Comparison of ENCODE assay signal across 9 cellular contexts in the genomic region with DNA sequence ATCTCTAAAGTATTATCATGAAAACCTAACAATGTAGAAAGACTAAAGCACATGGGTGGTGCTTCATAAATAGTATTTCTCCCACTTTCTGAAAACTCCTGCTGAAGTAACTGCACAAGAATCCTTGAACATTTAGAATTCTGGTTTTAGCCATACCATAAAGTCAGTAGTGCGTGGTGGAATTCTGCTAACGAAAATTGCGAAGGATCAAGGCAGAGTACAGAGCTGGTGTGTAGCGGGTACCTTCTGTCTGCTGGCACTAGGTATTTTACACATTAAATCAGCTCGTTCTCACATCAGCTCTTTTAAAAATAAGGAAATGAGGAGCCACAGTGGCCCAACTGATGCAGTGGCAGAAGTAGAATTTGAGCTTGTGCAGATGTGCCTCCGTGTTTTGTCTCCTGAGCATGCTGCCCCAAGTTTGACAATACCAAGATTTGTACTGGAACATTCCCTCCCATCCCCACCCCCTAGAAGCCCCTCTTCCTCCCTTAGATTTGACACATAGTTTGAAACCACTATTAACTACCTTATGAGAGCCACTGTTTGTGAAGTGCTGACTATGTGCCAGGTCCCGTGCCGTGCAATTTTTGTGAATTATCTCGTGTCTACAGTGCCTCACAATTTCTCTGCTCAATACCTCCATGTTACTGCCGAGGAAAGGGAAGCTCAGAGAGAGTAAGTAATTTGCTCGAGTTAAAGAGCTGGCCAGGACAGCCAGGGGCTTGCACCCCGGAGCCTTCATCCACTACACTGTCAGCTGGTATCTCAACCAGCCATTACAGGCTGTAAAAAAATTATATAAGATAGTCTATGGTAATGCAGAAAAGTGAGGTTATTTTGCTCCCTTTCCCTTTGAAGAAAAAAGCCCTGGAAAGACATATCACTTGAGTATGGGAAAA.
DNase-seq lines count a peak whose midpoint lies in the region; ATAC-seq and TF ChIP-seq lines count a peak whose summit lies in the region.
"Had no signal": no experiment of that assay in that cellular context is flagged by ENCODE, and none has a peak within 500 bp of the region (broad histone marks: within the 10 kb centered on the region; RNA-seq: fewer than 3 reads in every experiment).

No MANE protein-coding gene starts in this region.

- H2BK120ac ChIP-seq in trophoblast cell (ENCODE audit: insufficient read depth, low read length, poor library complexity): no peak overlapping the region

- H3K23ac ChIP-seq in trophoblast cell (ENCODE audit: low read length): no peak overlapping the region

- no peak overlapping the region for H4K91ac ChIP-seq in trophoblast cell (ENCODE audit: low read depth, low read length)

- H3K36me3 ChIP-seq in OCI-LY3 (replicated peaks; ENCODE audit: low read depth, low read length): no peaks in the 10 kb centered on the region
- H3K36me3 ChIP-seq in gastroesophageal sphincter: no peaks in the 10 kb centered on the region
- no peaks in the 10 kb centered on the region for H3K36me3 ChIP-seq in upper lobe of left lung
- H3K36me3 ChIP-seq in trophoblast cell (ENCODE audit: control insufficient read depth in 1 of 2, insufficient read depth in 2 of 2, low read length in 2 of 2): no peaks in the 10 kb centered on the region

- H3K4me3 Mint-ChIP-seq in activated CD4-positive, alpha-beta T cell treated with anti-CD3 and anti-CD28 coated beads for 36 hours: no peak overlapping the region

- peaks cover 19% of the 10 kb centered on the region for H3K27me3 Mint-ChIP-seq in activated CD4-positive, alpha-beta T cell treated with anti-CD3 and anti-CD28 coated beads for 36 hours

- TF ChIP-seq EP300 in gastroesophageal sphincter (IDR thresholded peaks at IDR 0.05) (no peak), upper lobe of left lung (IDR thresholded peaks at IDR 0.05) (no peak)

- no peak overlapping the region for H3K14ac ChIP-seq in trophoblast cell (ENCODE audit: low read length)

- DNase-seq in activated CD4-positive, alpha-beta T cell treated with anti-CD3 and anti-CD28 coated beads for 36 hours: no peak
- DNase-seq in activated CD4-positive, alpha-beta T cell treated with anti-CD3 and anti-CD28 coated beads, Interleukin-2, amount 50 U/mL, for 4 hours: no peak
- no peak for DNase-seq in upper lobe of left lung
- DNase-seq in trophoblast cell: no peak
- no peak for DNase-seq in NCI-H2029 treated with DMSO at 0.1 percent for 48 hours (lab: John Stamatoyannopoulos, UW)

- H4K20me1 ChIP-seq in OCI-LY3 (ENCODE audit: insufficient read depth, low read length): no peaks in the 10 kb centered on the region

- H3K4me2 ChIP-seq in OCI-LY3 (ENCODE audit: low read length) (peak overlapping the region; percentile 89), trophoblast cell (ENCODE audit: low read length) (no peak overlapping the region)

- H3K9me3 Mint-ChIP-seq in activated CD4-positive, alpha-beta T cell treated with anti-CD3 and anti-CD28 coated beads for 36 hours (ENCODE audit: low read depth): no peaks in the 10 kb centered on the region

- POLR2A ChIA-PET in activated CD4-positive, alpha-beta T cell treated with anti-CD3 and anti-CD28 coated beads for 36 hours (lab: Charles Lee): interaction anchor here (0.9 kb wide), 1 partner anchor 90 kb away, joined by 4 read pairs; no protein-coding TSS in a partner anchor

- H3K4me1 ChIP-seq in OCI-LY3 (ENCODE audit: low read length) (peaks cover 28% of the 10 kb centered on the region), gastroesophageal sphincter (peaks cover 20 to 92% (median 40%) of the 10 kb centered on the region in 3 donors), upper lobe of left lung (peaks cover 41 to 50% (median 43%) of the 10 kb centered on the region in 4 donors), trophoblast cell (ENCODE audit: control insufficient read depth in 1 of 2, insufficient read depth in 2 of 2, low read length in 2 of 2) (peaks cover 2 to 10% of the 10 kb centered on the region in 2 experiments)

- TF ChIP-seq CTCF in OCI-LY3 (IDR thresholded peaks at IDR 0.05; ENCODE audit: low read depth, low read length) (no peak), gastroesophageal sphincter (IDR thresholded peaks at IDR 0.05) (no peak), upper lobe of left lung (IDR thresholded peaks at IDR 0.05) (no peak)

- H3K27ac ChIP-seq in OCI-LY3 (ENCODE audit: low read length) (peak overlapping the region; percentile 37; the same call in 1 of the 2 replicates), gastroesophageal sphincter (peak overlapping the region; percentile 61 to 85 (median 78)), upper lobe of left lung (peak overlapping the region; percentile 59 to 82 (median 70)), trophoblast cell (ENCODE audit: low read depth, low read length) (no peak overlapping the region)
- H3K27ac ChIP-seq: 22Rv1 had no signal

- H3K4me3 ChIP-seq in OCI-LY3 (ENCODE audit: low read length) (peak overlapping the region; percentile 67), gastroesophageal sphincter (peak overlapping the region in 1 of 2 donors; percentile 29), upper lobe of left lung (no peak overlapping the region), trophoblast cell (ENCODE audit: low read depth, low read length) (no peak overlapping the region)

- H3K18ac ChIP-seq in trophoblast cell (ENCODE audit: low read length): no peak overlapping the region

- H3K27ac Mint-ChIP-seq in activated CD4-positive, alpha-beta T cell treated with anti-CD3 and anti-CD28 coated beads for 36 hours: no peak overlapping the region

- H3K79me1 ChIP-seq in trophoblast cell (ENCODE audit: low read length): no peaks in the 10 kb centered on the region

- no peak overlapping the region for H2BK5ac ChIP-seq in trophoblast cell (ENCODE audit: low read depth, low read length, poor library complexity)

- H3K9me3 ChIP-seq in OCI-LY3 (ENCODE audit: insufficient read depth, low read length) (no peaks in the 10 kb centered on the region), gastroesophageal sphincter (no peaks in the 10 kb centered on the region), upper lobe of left lung (no peaks in the 10 kb centered on the region), trophoblast cell (ENCODE audit: insufficient read depth, low read depth, low read length) (no peaks in the 10 kb centered on the region)

- H3K4ac ChIP-seq in trophoblast cell (ENCODE audit: low read depth, low read length): no peak overlapping the region

- H4K8ac ChIP-seq in trophoblast cell (ENCODE audit: low read depth, low read length): no peak overlapping the region

- peaks cover 15% of the 10 kb centered on the region for H3K4me1 Mint-ChIP-seq in activated CD4-positive, alpha-beta T cell treated with anti-CD3 and anti-CD28 coated beads for 36 hours

- TF ChIP-seq POLR2A in gastroesophageal sphincter (IDR thresholded peaks at IDR 0.05) (no peak), upper lobe of left lung (IDR thresholded peaks at IDR 0.05) (no peak)

- H4K12ac ChIP-seq in trophoblast cell (ENCODE audit: low read depth, low read length): no peak overlapping the region

- CTCF ChIA-PET in activated CD4-positive, alpha-beta T cell treated with anti-CD3 and anti-CD28 coated beads for 36 hours (lab: Charles Lee): interaction anchor here (1.2 to 1.3 kb wide), 3 partner anchors 9 to 170 kb away, joined by 3 to 6 read pairs (median 6); no protein-coding TSS in a partner anchor

- H2AFZ ChIP-seq in OCI-LY3 (ENCODE audit: low read depth, low read length) (no peak overlapping the region), trophoblast cell (ENCODE audit: insufficient read depth, low read length, poor library complexity) (no peak overlapping the region)

- no peaks in the 10 kb centered on the region for H3K36me3 Mint-ChIP-seq in activated CD4-positive, alpha-beta T cell treated with anti-CD3 and anti-CD28 coated beads for 36 hours (ENCODE audit: low read depth)

- 0 out of 2 replicates have a peak overlapping the region, but pooled peaks have one; percentile 18 for H3K9ac ChIP-seq in OCI-LY3 (ENCODE audit: low read length)
- H3K9ac ChIP-seq in trophoblast cell (ENCODE audit: low read length): no peak overlapping the region

- ATAC-seq in activated CD4-positive, alpha-beta T cell treated with anti-CD3 and anti-CD28 coated beads for 36 hours: peak; percentile 42
- ATAC-seq in gastroesophageal sphincter (no peak), upper lobe of left lung (ENCODE audit: low FRiP score in 2 of 2) (no peak), GM19467 (IDR thresholded peaks at IDR 0.05; ENCODE audit: unreplicated experiment) (no peak)

- intact Hi-C loops in activated CD4-positive, alpha-beta T cell treated with anti-CD3 and anti-CD28 coated beads for 36 hours (cut with DNase I, micrococcal nuclease): loop anchor here (1.0 to 5.0 kb wide), 5 partner anchors 11 to 47 kb away; no protein-coding TSS in a partner anchor

- WGBS in gastroesophageal sphincter (ENCODE audit: low coverage in 1 of 2), 2 donors: 33 to 46% methylated on average over 9 to 10 of the region's 12 CpGs
- WGBS in upper lobe of left lung, 2 donors: 72% methylated on average over 12 of the region's 12 CpGs
- WGBS in trophoblast cell (ENCODE audit: extremely low coverage, insufficient coverage, insufficient read length): no CpG with 5 or more reads among the region's 12 CpGs

- H3K79me2 ChIP-seq in OCI-LY3 (ENCODE audit: low read length) (no peaks in the 10 kb centered on the region), trophoblast cell (ENCODE audit: control insufficient read depth, insufficient read depth, low read length, poor library complexity) (no peaks in the 10 kb centered on the region)

- H2AK5ac ChIP-seq in trophoblast cell (ENCODE audit: low read length): no peak overlapping the region

- H2BK12ac ChIP-seq in trophoblast cell (ENCODE audit: low read length): no peak overlapping the region

- H3K27me3 ChIP-seq in OCI-LY3 (ENCODE audit: low read depth, low read length) (peaks cover 54% of the 10 kb centered on the region), gastroesophageal sphincter (no peaks in the 10 kb centered on the region), upper lobe of left lung (no peaks in the 10 kb centered on the region), trophoblast cell (ENCODE audit: insufficient read depth, low read length) (no peaks in the 10 kb centered on the region)
